In genomic region chr9:137224850-137225694, GRCh38 we compare ENCODE assay signal across 8 cellular contexts.
DNase-seq lines count a peak whose midpoint lies in the region; ATAC-seq and TF ChIP-seq lines count a peak whose summit lies in the region.

Gene CYSRT1 (plus strand): TSS chr9:137225174. CDS start chr9:137225622, 448 bp downstream.

- H3K9me3 ChIP-seq in endocrine pancreas (ENCODE audit: control insufficient read depth, low read length) (no peaks in the 10 kb centered on the region), neutrophil (no peaks in the 10 kb centered on the region)

- H3K27me3 ChIP-seq in endocrine pancreas (ENCODE audit: control insufficient read depth, insufficient read depth, low read length), result peaks cover 2% of the 10 kb centered on the region
- H3K27me3 ChIP-seq in neutrophil, result peaks cover 88% of the 10 kb centered on the region

- no peaks in the 10 kb centered on the region for H3K36me3 ChIP-seq in endocrine pancreas (ENCODE audit: control insufficient read depth, insufficient read depth, low read length)
- no peaks in the 10 kb centered on the region for H3K36me3 ChIP-seq in neutrophil

- ATAC-seq in GM18868 (IDR thresholded peaks at IDR 0.05; ENCODE audit: unreplicated experiment), result no peak

- peak; percentile 74 for DNase-seq in CMK (ENCODE audit: low read depth)
- DNase-seq in NCI-H2171 treated with DMSO at 0.1 percent for 48 hours (lab: John Stamatoyannopoulos, UW), result peak; percentile 57
- no peak for DNase-seq in dedifferentiated amniotic fluid mesenchymal stem cell (ENCODE audit: extremely low spot score)
- no peak for DNase-seq in HK-2 (ENCODE audit: unreplicated experiment)
- DNase-seq in NAMALWA (ENCODE audit: low spot score), result no peak

- H3K9ac ChIP-seq in endocrine pancreas (ENCODE audit: control insufficient read depth, insufficient read depth, low read length), result peak within 1 kb of the TSS; percentile 71

- TF ChIP-seq CTCF in neutrophil (IDR thresholded peaks at IDR 0.05), result no peak

- H3K4me3 ChIP-seq in endocrine pancreas (ENCODE audit: control insufficient read depth, insufficient read depth, low read length) (no peak within 1 kb of the TSS), neutrophil (ENCODE audit: low read depth in 1 of 2, low read length in 1 of 2) (peak within 1 kb of the TSS; percentile 84 to 94)

- H3K27ac ChIP-seq in neutrophil, result peak within 1 kb of the TSS; percentile 87

- no peaks in the 10 kb centered on the region for H3K4me1 ChIP-seq in endocrine pancreas (ENCODE audit: control insufficient read depth, insufficient read depth, low read length)
- H3K4me1 ChIP-seq in neutrophil (ENCODE audit: control insufficient read depth in 1 of 2, insufficient read depth in 1 of 2, low read depth in 1 of 2, low read length in 1 of 2), result peaks cover 15 to 30% of the 10 kb centered on the region in 2 experiments

Comparison
In these comparisons a context has a peak if more than half of its experiments do, and no peak if none do; other contexts are left out.
1. DNase-seq: peak in CMK (single experiment) and NCI-H2171 treated with DMSO at 0.1 percent for 48 hours (single experiment); none in dedifferentiated amniotic fluid mesenchymal stem cell (single experiment), HK-2 (single experiment) and NAMALWA (single experiment).